ENCODE assay signal across 8 cellular contexts in the genomic region with DNA sequence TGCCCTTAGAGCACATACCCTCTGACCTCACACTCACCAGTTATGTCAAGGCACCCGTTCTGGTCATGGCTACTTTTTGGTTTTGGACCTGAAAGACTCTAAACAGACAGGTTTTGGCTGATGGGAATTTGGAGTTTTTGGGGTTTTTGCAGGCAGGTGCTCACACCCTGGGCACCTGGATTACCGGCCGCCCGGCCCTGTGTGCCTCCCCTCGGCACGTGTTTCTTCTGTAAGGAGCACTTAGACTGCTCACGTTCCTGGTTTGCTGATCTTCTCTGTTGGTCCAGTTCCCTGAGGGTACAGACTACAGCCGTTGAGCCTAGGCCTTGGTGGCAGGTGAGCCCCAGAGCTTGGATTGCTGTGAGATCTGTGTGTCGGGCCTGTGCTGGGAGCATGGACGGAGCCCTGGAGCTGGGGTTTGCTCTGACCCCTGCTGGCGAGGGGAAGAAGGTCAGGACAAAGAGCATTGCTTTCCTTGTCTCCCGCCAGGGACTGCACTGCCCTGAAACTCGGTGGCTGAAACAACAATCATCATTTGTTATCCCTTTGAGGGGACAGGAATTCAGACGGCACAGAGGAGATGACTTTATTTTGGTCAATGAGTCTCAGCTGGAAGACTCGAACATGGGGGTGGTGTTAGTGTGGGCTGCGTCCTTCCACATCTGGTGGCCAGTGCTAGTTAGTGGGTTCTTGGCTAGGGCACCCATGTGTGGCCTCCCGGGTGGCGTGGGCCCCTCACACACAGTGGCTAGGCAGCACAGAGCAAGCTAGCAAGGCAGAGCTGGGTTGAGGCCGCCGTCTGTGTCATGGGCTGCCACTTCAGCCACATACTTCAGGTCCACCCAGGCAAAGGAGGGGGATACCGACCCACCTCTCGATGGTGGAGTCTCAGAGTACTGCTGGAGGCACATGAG.
DNase-seq lines count a peak whose midpoint lies in the region; ATAC-seq and TF ChIP-seq lines count a peak whose summit lies in the region.

No MANE protein-coding gene starts in this region.

- H3K27ac ChIP-seq in GM23338 (ENCODE audit: low read depth), result peak overlapping the region; percentile 81

- peaks cover 4% of the 10 kb centered on the region for H3K27me3 Mint-ChIP-seq in GM23338 (ENCODE audit: insufficient read depth, low read depth, poor library complexity)
- H3K27me3 Mint-ChIP-seq in activated naive CD4-positive, alpha-beta T cell treated with anti-CD3 and anti-CD28 coated beads, Interleukin-2, amount 10 ng/mL, durations not matched to agents 7 days and 5 days, result no peaks in the 10 kb centered on the region

- DNase-seq in BE2C (peak; percentile 48), GM23338 (ENCODE audit: low spot score) (peak; percentile 89), left cardiac atrium (peak; percentile 45), posterior vena cava (ENCODE audit: low spot score) (peak; percentile 84), glomerular visceral epithelial cell (ENCODE audit: extremely low spot score) (no peak), activated gamma-delta T cell (lab: John Stamatoyannopoulos, UW) (no peak), NCI-H345 treated with DMSO at 0.1 percent for 48 hours (lab: John Stamatoyannopoulos, UW; ENCODE audit: unreplicated experiment) (no peak)
- DNase-seq in activated naive CD4-positive, alpha-beta T cell treated with anti-CD3 and anti-CD28 coated beads, Interleukin-2, amount 10 ng/mL, durations not matched to agents 7 days and 5 days, result no peak

- H3K9me3 Mint-ChIP-seq in GM23338, result no peaks in the 10 kb centered on the region; the same call in 2 of the 3 replicates
- no peaks in the 10 kb centered on the region for H3K9me3 Mint-ChIP-seq in activated naive CD4-positive, alpha-beta T cell treated with anti-CD3 and anti-CD28 coated beads, Interleukin-2, amount 10 ng/mL, durations not matched to agents 7 days and 5 days

- no peak overlapping the region for H3K4me3 ChIP-seq in BE2C (ENCODE audit: low read depth, low read length)
- no peak overlapping the region for H3K4me3 ChIP-seq in GM23338

- peak; percentile 73 for TF ChIP-seq CTCF in BE2C (IDR thresholded peaks at IDR 0.05; ENCODE audit: low read depth, low read length)
- TF ChIP-seq CTCF in GM23338 (conservative IDR thresholded peaks at IDR 0.05; ENCODE audit: low read depth in 2 of 2), result peak; percentile 75 to 89

- H3K9me3 ChIP-seq in BE2C, result no peaks in the 10 kb centered on the region

- H3K27ac Mint-ChIP-seq in GM23338, result peak overlapping the region; percentile 25
- H3K27ac Mint-ChIP-seq in activated naive CD4-positive, alpha-beta T cell treated with anti-CD3 and anti-CD28 coated beads, Interleukin-2, amount 10 ng/mL, durations not matched to agents 7 days and 5 days, result peak overlapping the region; percentile 50

- peaks cover 2% of the 10 kb centered on the region for H3K36me3 Mint-ChIP-seq in GM23338 (ENCODE audit: low read depth)
- peaks cover 10% of the 10 kb centered on the region for H3K36me3 Mint-ChIP-seq in activated naive CD4-positive, alpha-beta T cell treated with anti-CD3 and anti-CD28 coated beads, Interleukin-2, amount 10 ng/mL, durations not matched to agents 7 days and 5 days

- no peaks in the 10 kb centered on the region for H3K27me3 ChIP-seq in BE2C
- H3K27me3 ChIP-seq in GM23338 (ENCODE audit: insufficient read depth), result no peaks in the 10 kb centered on the region

- H3F3A ChIP-seq in GM23338 (replicated peaks; ENCODE audit: low read depth), result peaks cover 8% of the 10 kb centered on the region; the same call in 1 of the 2 replicates

- H3K4me3 Mint-ChIP-seq in GM23338, result no peak overlapping the region; the same call in 2 of the 3 replicates
- H3K4me3 Mint-ChIP-seq in activated naive CD4-positive, alpha-beta T cell treated with anti-CD3 and anti-CD28 coated beads, Interleukin-2, amount 10 ng/mL, durations not matched to agents 7 days and 5 days, result no peak overlapping the region

- no peak overlapping the region for H2AFZ ChIP-seq in GM23338

- peak; percentile 94 for ATAC-seq in GM23338
- ATAC-seq in left cardiac atrium, result peak; percentile 76 to 77

- H4K20me1 ChIP-seq in GM23338 (replicated peaks; ENCODE audit: insufficient read depth), result peaks cover 28% of the 10 kb centered on the region

- no peak overlapping the region for H3K4me2 ChIP-seq in GM23338

- CTCF ChIA-PET in activated naive CD4-positive, alpha-beta T cell treated with anti-CD3 and anti-CD28 coated beads, Interleukin-2, amount 10 ng/mL, durations not matched to agents 7 days and 5 days (lab: Charles Lee), result interaction anchor here (1.3 to 1.9 kb wide), 2 partner anchors 10 to 114 kb away, joined by 3 to 7 read pairs; no protein-coding TSS in a partner anchor

- intact Hi-C loops in left cardiac atrium (cut with DNase I) (no loop called here), posterior vena cava (cut with DNase I) (no loop called here)

- H3K79me2 ChIP-seq in GM23338 (replicated peaks; ENCODE audit: insufficient read depth), result peaks cover 88% of the 10 kb centered on the region

- no peaks in the 10 kb centered on the region for H3K9me2 ChIP-seq in GM23338 (ENCODE audit: insufficient read depth)

- H3K36me3 ChIP-seq in BE2C (no peaks in the 10 kb centered on the region; the same call in 1 of the 2 replicates), GM23338 (ENCODE audit: insufficient read depth) (no peaks in the 10 kb centered on the region)

- H3K4me1 ChIP-seq in BE2C (peaks cover 2% of the 10 kb centered on the region; the same call in 1 of the 2 replicates), GM23338 (ENCODE audit: insufficient read depth) (peaks cover 53% of the 10 kb centered on the region)

- peaks cover 65% of the 10 kb centered on the region for H3K4me1 Mint-ChIP-seq in GM23338
- peaks cover 7% of the 10 kb centered on the region for H3K4me1 Mint-ChIP-seq in activated naive CD4-positive, alpha-beta T cell treated with anti-CD3 and anti-CD28 coated beads, Interleukin-2, amount 10 ng/mL, durations not matched to agents 7 days and 5 days

TF ChIP-seq in GM23338, 12 proteins besides CTCF, POLR2A, EP300 and RAD21 (continues in another document):
- no peak for TF ChIP-seq EZH2phosphoT487 (IDR thresholded peaks at IDR 0.05; ENCODE audit: unreplicated experiment)
- TF ChIP-seq EZH2 (IDR thresholded peaks at IDR 0.05; ENCODE audit: low read depth, unreplicated experiment), result no peak
- TF ChIP-seq ZNF331 (CRISPR knock-in tag; IDR thresholded peaks at IDR 0.05; ENCODE audit: low read depth), result no peak
- TF ChIP-seq, protein P1, sequence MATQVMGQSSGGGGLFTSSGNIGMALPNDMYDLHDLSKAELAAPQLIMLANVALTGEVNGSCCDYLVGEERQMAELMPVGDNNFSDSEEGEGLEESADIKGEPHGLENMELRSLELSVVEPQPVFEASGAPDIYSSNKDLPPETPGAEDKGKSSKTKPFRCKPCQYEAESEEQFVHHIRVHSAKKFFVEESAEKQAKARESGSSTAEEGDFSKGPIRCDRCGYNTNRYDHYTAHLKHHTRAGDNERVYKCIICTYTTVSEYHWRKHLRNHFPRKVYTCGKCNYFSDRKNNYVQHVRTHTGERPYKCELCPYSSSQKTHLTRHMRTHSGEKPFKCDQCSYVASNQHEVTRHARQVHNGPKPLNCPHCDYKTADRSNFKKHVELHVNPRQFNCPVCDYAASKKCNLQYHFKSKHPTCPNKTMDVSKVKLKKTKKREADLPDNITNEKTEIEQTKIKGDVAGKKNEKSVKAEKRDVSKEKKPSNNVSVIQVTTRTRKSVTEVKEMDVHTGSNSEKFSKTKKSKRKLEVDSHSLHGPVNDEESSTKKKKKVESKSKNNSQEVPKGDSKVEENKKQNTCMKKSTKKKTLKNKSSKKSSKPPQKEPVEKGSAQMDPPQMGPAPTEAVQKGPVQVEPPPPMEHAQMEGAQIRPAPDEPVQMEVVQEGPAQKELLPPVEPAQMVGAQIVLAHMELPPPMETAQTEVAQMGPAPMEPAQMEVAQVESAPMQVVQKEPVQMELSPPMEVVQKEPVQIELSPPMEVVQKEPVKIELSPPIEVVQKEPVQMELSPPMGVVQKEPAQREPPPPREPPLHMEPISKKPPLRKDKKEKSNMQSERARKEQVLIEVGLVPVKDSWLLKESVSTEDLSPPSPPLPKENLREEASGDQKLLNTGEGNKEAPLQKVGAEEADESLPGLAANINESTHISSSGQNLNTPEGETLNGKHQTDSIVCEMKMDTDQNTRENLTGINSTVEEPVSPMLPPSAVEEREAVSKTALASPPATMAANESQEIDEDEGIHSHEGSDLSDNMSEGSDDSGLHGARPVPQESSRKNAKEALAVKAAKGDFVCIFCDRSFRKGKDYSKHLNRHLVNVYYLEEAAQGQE (IDR thresholded peaks at IDR 0.05; ENCODE audit: unreplicated experiment), result no peak
- TF ChIP-seq, protein P2, sequence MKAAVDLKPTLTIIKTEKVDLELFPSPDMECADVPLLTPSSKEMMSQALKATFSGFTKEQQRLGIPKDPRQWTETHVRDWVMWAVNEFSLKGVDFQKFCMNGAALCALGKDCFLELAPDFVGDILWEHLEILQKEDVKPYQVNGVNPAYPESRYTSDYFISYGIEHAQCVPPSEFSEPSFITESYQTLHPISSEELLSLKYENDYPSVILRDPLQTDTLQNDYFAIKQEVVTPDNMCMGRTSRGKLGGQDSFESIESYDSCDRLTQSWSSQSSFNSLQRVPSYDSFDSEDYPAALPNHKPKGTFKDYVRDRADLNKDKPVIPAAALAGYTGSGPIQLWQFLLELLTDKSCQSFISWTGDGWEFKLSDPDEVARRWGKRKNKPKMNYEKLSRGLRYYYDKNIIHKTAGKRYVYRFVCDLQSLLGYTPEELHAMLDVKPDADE (IDR thresholded peaks at IDR 0.05), result no peak
- TF ChIP-seq CREB1 (CRISPR knock-in tag; IDR thresholded peaks at IDR 0.05; ENCODE audit: low read depth), result no peak
- TF ChIP-seq STAT1 (IDR thresholded peaks at IDR 0.05; ENCODE audit: unreplicated experiment), result no peak

Comparison
In these comparisons a context has a peak if more than half of its experiments do, and no peak if none do; other contexts are left out.
1. DNase-seq: peak in BE2C (single experiment), GM23338 (single experiment), left cardiac atrium (single experiment) and posterior vena cava (single experiment); none in activated naive CD4-positive, alpha-beta T cell treated with anti-CD3 and anti-CD28 coated beads, Interleukin-2, amount 10 ng/mL, durations not matched to agents 7 days and 5 days (single experiment), glomerular visceral epithelial cell (single experiment), activated gamma-delta T cell (single experiment) and NCI-H345 treated with DMSO at 0.1 percent for 48 hours (single experiment).